2 cellular contexts compared by ENCODE assay signal in the genomic region with DNA sequence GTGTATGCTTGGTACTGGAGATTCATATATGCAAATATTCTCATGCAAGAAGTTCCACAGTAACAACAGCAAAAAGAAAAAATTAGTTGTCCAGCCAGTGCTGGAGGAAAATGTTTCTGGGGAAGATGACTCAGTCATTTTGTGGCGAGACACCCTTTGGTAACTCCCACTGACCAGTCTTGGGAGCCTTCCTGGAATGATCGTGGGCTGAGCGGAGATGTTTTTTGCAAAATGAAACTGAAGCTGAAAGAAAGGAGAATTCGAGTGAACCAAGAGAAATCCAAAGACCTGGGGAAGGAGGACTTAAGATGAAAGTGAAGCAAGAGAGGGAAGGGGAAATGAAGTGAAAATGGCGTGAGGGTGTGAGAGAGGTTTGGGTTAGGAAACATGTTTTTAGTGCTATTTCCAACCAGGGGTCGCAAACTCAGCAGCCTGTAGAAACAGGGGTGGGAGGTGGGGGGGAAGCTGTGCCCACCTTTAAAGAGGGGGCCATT.
TF ChIP-seq lines count a peak whose summit lies in the region.

No MANE protein-coding gene starts in this region.

TF ChIP-seq in liver, 16 proteins besides CTCF, POLR2A, EP300 and RAD21:
- no peak for TF ChIP-seq TAF1 (conservative IDR thresholded peaks at IDR 0.05)
- peak; percentile 36 to 41 for TF ChIP-seq JUND (IDR thresholded peaks at IDR 0.05)
- TF ChIP-seq YY1 (IDR thresholded peaks at IDR 0.05): peak; percentile 25

TF ChIP-seq in HepG2, 621 proteins besides CTCF, POLR2A, EP300 and RAD21:
- no peak for TF ChIP-seq SP4 (CRISPR knock-in tag; IDR thresholded peaks at IDR 0.05)
- no peak for TF ChIP-seq NONO (IDR thresholded peaks at IDR 0.05)
- TF ChIP-seq NONO (CRISPR knock-in tag; conservative IDR thresholded peaks at IDR 0.05): no peak
- no peak for TF ChIP-seq XRCC5 (optimal IDR thresholded peaks at IDR 0.05; ENCODE audit: low read length)
- no peak for TF ChIP-seq JARID2 (CRISPR knock-in tag; IDR thresholded peaks at IDR 0.05; ENCODE audit: insufficient replicate concordance)
- no peak for TF ChIP-seq DMTF1 (CRISPR knock-in tag; IDR thresholded peaks at IDR 0.05)
- TF ChIP-seq NCOR1 (IDR thresholded peaks at IDR 0.05; ENCODE audit: borderline replicate concordance, low read length): no peak
- no peak for TF ChIP-seq HNRNPUL1 (IDR thresholded peaks at IDR 0.05; ENCODE audit: low read depth, low read length)
- TF ChIP-seq, protein P1, sequence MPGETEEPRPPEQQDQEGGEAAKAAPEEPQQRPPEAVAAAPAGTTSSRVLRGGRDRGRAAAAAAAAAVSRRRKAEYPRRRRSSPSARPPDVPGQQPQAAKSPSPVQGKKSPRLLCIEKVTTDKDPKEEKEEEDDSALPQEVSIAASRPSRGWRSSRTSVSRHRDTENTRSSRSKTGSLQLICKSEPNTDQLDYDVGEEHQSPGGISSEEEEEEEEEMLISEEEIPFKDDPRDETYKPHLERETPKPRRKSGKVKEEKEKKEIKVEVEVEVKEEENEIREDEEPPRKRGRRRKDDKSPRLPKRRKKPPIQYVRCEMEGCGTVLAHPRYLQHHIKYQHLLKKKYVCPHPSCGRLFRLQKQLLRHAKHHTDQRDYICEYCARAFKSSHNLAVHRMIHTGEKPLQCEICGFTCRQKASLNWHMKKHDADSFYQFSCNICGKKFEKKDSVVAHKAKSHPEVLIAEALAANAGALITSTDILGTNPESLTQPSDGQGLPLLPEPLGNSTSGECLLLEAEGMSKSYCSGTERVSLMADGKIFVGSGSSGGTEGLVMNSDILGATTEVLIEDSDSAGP (CRISPR knock-in tag; IDR thresholded peaks at IDR 0.05; ENCODE audit: borderline replicate concordance): no peak
- TF ChIP-seq JUN (CRISPR knock-in tag; IDR thresholded peaks at IDR 0.05): no peak
- no peak for TF ChIP-seq MXI1 (IDR thresholded peaks at IDR 0.05; ENCODE audit: borderline replicate concordance, low read depth, low read length)
- TF ChIP-seq ZNF670 (CRISPR knock-in tag; IDR thresholded peaks at IDR 0.05; ENCODE audit: borderline replicate concordance): no peak
- TF ChIP-seq, protein P2, sequence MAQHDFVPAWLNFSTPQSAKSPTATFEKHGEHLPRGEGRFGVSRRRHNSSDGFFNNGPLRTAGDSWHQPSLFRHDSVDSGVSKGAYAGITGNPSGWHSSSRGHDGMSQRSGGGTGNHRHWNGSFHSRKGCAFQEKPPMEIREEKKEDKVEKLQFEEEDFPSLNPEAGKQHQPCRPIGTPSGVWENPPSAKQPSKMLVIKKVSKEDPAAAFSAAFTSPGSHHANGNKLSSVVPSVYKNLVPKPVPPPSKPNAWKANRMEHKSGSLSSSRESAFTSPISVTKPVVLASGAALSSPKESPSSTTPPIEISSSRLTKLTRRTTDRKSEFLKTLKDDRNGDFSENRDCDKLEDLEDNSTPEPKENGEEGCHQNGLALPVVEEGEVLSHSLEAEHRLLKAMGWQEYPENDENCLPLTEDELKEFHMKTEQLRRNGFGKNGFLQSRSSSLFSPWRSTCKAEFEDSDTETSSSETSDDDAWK (CRISPR knock-in tag; IDR thresholded peaks at IDR 0.05): no peak
- TF ChIP-seq ARNTL (CRISPR knock-in tag; IDR thresholded peaks at IDR 0.05): no peak
